In genomic region chr17:696412-696811, GRCh38 we compare ENCODE assay signal across 1 cellular context.
TF ChIP-seq lines count a peak whose summit lies in the region.

No MANE protein-coding gene starts in this region.

TF ChIP-seq in IMR-90, 13 proteins besides CTCF, POLR2A, EP300 and RAD21:
- TF ChIP-seq MAFK (IDR thresholded peaks at IDR 0.05; ENCODE audit: low read depth, low read length) (peak; percentile 92), BHLHE40 (IDR thresholded peaks at IDR 0.05; ENCODE audit: low read depth, low read length) (no peak)
